1 cellular context compared by ENCODE assay signal in the genomic region with DNA sequence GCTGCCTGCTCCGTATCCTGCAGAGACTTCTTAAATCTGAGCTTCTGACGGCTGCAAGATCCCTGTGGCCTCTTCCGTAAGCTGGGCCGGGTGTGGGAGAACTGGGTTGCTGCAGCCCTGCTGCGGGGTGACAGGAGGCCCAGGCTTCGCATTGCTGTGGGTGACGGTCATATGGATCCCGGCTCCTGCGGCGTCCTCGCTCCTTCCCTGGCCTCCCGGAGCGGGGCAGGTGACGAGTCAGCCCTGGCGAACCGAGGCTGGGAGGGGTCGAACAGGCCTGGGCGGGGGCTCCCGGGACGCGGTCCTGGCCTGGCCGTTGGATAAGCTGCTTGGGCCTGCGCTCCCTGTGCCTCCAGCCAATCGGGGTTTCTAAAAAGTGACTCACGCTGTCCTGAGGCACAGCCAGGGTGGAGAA.
TF ChIP-seq lines count a peak whose summit lies in the region.

No MANE protein-coding gene starts in this region.

TF ChIP-seq in WTC11, 78 proteins besides CTCF, POLR2A, EP300 and RAD21:
- TF ChIP-seq, protein P1, sequence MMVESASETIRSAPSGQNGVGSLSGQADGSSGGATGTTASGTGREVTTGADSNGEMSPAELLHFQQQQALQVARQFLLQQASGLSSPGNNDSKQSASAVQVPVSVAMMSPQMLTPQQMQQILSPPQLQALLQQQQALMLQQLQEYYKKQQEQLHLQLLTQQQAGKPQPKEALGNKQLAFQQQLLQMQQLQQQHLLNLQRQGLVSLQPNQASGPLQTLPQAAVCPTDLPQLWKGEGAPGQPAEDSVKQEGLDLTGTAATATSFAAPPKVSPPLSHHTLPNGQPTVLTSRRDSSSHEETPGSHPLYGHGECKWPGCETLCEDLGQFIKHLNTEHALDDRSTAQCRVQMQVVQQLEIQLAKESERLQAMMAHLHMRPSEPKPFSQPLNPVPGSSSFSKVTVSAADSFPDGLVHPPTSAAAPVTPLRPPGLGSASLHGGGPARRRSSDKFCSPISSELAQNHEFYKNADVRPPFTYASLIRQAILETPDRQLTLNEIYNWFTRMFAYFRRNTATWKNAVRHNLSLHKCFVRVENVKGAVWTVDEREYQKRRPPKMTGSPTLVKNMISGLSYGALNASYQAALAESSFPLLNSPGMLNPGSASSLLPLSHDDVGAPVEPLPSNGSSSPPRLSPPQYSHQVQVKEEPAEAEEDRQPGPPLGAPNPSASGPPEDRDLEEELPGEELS (CRISPR knock-in tag; IDR thresholded peaks at IDR 0.05) = no peak
- TF ChIP-seq NR3C1 (CRISPR knock-in tag; conservative IDR thresholded peaks at IDR 0.05; ENCODE audit: low read depth) = no peak
- TF ChIP-seq NR1H2 (CRISPR knock-in tag; IDR thresholded peaks at IDR 0.05) = no peak
- no peak for TF ChIP-seq ZNF138 (CRISPR knock-in tag; conservative IDR thresholded peaks at IDR 0.05)
- TF ChIP-seq, protein P2, sequence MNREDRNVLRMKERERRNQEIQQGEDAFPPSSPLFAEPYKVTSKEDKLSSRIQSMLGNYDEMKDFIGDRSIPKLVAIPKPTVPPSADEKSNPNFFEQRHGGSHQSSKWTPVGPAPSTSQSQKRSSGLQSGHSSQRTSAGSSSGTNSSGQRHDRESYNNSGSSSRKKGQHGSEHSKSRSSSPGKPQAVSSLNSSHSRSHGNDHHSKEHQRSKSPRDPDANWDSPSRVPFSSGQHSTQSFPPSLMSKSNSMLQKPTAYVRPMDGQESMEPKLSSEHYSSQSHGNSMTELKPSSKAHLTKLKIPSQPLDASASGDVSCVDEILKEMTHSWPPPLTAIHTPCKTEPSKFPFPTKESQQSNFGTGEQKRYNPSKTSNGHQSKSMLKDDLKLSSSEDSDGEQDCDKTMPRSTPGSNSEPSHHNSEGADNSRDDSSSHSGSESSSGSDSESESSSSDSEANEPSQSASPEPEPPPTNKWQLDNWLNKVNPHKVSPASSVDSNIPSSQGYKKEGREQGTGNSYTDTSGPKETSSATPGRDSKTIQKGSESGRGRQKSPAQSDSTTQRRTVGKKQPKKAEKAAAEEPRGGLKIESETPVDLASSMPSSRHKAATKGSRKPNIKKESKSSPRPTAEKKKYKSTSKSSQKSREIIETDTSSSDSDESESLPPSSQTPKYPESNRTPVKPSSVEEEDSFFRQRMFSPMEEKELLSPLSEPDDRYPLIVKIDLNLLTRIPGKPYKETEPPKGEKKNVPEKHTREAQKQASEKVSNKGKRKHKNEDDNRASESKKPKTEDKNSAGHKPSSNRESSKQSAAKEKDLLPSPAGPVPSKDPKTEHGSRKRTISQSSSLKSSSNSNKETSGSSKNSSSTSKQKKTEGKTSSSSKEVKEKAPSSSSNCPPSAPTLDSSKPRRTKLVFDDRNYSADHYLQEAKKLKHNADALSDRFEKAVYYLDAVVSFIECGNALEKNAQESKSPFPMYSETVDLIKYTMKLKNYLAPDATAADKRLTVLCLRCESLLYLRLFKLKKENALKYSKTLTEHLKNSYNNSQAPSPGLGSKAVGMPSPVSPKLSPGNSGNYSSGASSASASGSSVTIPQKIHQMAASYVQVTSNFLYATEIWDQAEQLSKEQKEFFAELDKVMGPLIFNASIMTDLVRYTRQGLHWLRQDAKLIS (CRISPR knock-in tag; IDR thresholded peaks at IDR 0.05; ENCODE audit: borderline replicate concordance) = no peak
- TF ChIP-seq TEAD1 (CRISPR knock-in tag; IDR thresholded peaks at IDR 0.05) = no peak
- no peak for TF ChIP-seq OVOL2 (CRISPR knock-in tag; IDR thresholded peaks at IDR 0.05; ENCODE audit: borderline replicate concordance)
- TF ChIP-seq TP53 (CRISPR knock-in tag; IDR thresholded peaks at IDR 0.05) = no peak
- TF ChIP-seq, protein P3, sequence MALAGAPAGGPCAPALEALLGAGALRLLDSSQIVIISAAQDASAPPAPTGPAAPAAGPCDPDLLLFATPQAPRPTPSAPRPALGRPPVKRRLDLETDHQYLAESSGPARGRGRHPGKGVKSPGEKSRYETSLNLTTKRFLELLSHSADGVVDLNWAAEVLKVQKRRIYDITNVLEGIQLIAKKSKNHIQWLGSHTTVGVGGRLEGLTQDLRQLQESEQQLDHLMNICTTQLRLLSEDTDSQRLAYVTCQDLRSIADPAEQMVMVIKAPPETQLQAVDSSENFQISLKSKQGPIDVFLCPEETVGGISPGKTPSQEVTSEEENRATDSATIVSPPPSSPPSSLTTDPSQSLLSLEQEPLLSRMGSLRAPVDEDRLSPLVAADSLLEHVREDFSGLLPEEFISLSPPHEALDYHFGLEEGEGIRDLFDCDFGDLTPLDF (CRISPR knock-in tag; IDR thresholded peaks at IDR 0.05) = no peak
- no peak for TF ChIP-seq NFE2L1 (CRISPR knock-in tag; IDR thresholded peaks at IDR 0.05)
- TF ChIP-seq, protein P4, sequence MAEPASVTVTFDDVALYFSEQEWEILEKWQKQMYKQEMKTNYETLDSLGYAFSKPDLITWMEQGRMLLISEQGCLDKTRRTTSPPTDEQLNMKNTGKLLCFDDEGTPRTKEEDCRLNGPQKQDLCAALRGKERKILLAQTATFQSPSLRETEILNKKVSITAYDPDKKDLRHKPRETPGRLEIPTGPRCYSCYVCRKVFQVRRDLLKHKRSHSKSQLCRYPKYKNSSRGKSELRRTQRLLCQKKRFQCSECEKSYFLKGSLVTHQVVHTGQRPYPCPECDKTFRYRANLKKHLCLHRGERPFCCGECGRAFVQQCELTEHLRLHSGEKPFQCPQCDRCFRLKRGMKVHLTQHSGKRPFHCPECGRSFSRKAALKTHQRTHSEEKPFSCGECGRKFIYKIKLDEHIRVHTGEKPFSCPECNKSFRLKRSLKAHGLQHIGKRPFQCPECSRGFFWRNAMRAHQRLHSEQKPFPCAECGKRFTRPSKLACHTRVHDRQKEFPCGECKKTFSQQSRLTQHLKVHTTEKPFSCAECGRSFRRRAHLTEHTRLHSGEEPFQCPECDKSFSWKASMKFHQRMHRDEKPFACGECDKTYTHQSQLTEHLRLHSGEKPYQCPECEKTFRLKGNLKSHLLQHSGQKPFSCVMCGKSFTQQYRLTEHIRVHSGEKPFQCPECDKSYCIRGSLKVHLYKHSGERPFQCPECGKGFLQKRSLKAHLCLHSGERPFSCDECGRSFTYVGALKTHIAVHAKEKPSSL (CRISPR knock-in tag; conservative IDR thresholded peaks at IDR 0.05) = no peak
- no peak for TF ChIP-seq ZNF671 (CRISPR knock-in tag; IDR thresholded peaks at IDR 0.05)
- TF ChIP-seq, protein P5, sequence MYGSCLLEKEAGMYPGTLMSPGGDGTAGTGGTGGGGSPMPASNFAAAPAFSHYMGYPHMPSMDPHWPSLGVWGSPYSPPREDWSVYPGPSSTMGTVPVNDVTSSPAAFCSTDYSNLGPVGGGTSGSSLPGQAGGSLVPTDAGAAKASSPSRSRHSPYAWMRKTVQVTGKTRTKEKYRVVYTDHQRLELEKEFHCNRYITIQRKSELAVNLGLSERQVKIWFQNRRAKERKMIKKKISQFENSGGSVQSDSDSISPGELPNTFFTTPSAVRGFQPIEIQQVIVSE (CRISPR knock-in tag; IDR thresholded peaks at IDR 0.05; ENCODE audit: borderline replicate concordance) = no peak
- no peak for TF ChIP-seq RELA (CRISPR knock-in tag; IDR thresholded peaks at IDR 0.05; ENCODE audit: borderline replicate concordance)
- no peak for TF ChIP-seq NFATC4 (CRISPR knock-in tag; IDR thresholded peaks at IDR 0.05)
- TF ChIP-seq JUN (CRISPR knock-in tag; IDR thresholded peaks at IDR 0.05) = no peak
- TF ChIP-seq, protein P6, sequence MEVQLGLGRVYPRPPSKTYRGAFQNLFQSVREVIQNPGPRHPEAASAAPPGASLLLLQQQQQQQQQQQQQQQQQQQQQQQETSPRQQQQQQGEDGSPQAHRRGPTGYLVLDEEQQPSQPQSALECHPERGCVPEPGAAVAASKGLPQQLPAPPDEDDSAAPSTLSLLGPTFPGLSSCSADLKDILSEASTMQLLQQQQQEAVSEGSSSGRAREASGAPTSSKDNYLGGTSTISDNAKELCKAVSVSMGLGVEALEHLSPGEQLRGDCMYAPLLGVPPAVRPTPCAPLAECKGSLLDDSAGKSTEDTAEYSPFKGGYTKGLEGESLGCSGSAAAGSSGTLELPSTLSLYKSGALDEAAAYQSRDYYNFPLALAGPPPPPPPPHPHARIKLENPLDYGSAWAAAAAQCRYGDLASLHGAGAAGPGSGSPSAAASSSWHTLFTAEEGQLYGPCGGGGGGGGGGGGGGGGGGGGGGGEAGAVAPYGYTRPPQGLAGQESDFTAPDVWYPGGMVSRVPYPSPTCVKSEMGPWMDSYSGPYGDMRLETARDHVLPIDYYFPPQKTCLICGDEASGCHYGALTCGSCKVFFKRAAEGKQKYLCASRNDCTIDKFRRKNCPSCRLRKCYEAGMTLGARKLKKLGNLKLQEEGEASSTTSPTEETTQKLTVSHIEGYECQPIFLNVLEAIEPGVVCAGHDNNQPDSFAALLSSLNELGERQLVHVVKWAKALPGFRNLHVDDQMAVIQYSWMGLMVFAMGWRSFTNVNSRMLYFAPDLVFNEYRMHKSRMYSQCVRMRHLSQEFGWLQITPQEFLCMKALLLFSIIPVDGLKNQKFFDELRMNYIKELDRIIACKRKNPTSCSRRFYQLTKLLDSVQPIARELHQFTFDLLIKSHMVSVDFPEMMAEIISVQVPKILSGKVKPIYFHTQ (CRISPR knock-in tag; IDR thresholded peaks at IDR 0.05) = no peak
- TF ChIP-seq FOXK1 (CRISPR knock-in tag; IDR thresholded peaks at IDR 0.05) = no peak
- no peak for TF ChIP-seq PRRX2 (CRISPR knock-in tag; IDR thresholded peaks at IDR 0.05)
